ENCODE assay signal across 8 cellular contexts in the genomic region with DNA sequence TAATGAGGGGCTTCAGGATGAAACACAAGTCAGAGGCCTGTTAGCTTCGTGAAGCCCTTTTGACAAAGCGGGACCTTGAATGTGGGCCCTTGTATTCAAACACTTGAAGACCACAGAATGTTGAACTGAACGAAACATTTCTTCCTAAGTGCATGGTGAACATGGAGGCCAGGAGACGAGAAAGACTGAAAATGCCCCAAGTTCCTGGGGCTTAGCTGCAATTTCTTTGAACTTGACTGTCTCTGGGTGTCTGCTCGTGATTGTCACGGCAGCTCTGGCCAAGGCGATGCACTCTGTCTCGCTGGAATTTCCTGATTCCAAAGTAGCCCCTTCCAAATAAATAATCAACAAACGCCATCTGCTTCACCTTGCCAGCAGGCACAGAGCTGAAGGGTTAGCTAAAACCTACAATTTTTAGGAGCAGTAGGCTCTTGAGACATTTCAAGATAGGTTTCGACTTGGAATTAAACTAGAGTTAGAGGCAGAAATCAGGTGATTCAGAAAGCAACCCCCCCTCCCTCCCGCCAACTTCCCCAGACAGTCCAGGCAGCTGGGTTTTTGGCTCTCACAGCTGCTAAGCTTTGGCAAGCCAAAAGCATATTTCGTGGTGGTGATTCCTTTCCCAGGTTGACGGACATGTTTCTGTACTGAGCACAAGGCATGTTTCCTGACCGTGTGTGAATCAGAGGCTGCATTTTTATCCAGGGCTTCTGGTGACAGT. TPM values are rescaled to one million over a fixed set of nuclear protein-coding genes. Genes with fewer than 3 reads are reported as not detected.
DNase-seq lines count a peak whose midpoint lies in the region; ATAC-seq, FAIRE-seq and TF ChIP-seq lines count a peak whose summit lies in the region.

No MANE protein-coding gene starts in this region.

- TF ChIP-seq CTCF in body of pancreas (IDR thresholded peaks at IDR 0.05) = no peak

- intact Hi-C loops in body of pancreas (cut with DNase I) = no loop called here

- ATAC-seq in body of pancreas = peak; percentile 7
- ATAC-seq in left lobe of liver = peak; percentile 17
- no peak for ATAC-seq in GM18909 (IDR thresholded peaks at IDR 0.05; ENCODE audit: poor library complexity, unreplicated experiment)

- H3K27me3 ChIP-seq in body of pancreas (no peaks in the 10 kb centered on the region), small intestine (ENCODE audit: control insufficient read depth in 2 of 2, insufficient read depth in 2 of 2, low read length in 2 of 2) (no peaks in the 10 kb centered on the region)

- no peak for TF ChIP-seq POLR2A in body of pancreas (IDR thresholded peaks at IDR 0.05)

- no peak for FAIRE-seq in small intestine (lab: Jason Lieb, UNC)

- H3K9me3 ChIP-seq in body of pancreas (no peaks in the 10 kb centered on the region), small intestine (ENCODE audit: control insufficient read depth, low read depth) (no peaks in the 10 kb centered on the region)

- H3K27ac ChIP-seq in body of pancreas (peak overlapping the region; percentile 89 to 99 (median 94)), substantia nigra (ENCODE audit: low read depth, low read length, poor library complexity, severe bottlenecking) (peak overlapping the region; percentile 90), small intestine (ENCODE audit: low read depth in 1 of 2, low read length in 1 of 2) (peak overlapping the region in 1 of 2 donors; percentile 98)

- H3K4me3 ChIP-seq in body of pancreas (no peak overlapping the region), small intestine (ENCODE audit: low read depth in 1 of 2, low read length in 2 of 2) (no peak overlapping the region)

- H3K36me3 ChIP-seq in body of pancreas (replicated peaks in 1 of 2; ENCODE audit: insufficient read depth in 1 of 2, low read depth in 2 of 2) (no peaks in the 10 kb centered on the region), small intestine (ENCODE audit: control insufficient read depth in 2 of 2, insufficient read depth in 2 of 2, low read length in 2 of 2) (no peaks in the 10 kb centered on the region)

- DNase-seq in EH (ENCODE audit: low read depth) (peak; percentile 94), NCI-H2196 (lab: John Stamatoyannopoulos, UW; ENCODE audit: unreplicated experiment) (peak; percentile 70), body of pancreas (peak; percentile 69 to 86 (median 79)), left lobe of liver (ENCODE audit: low spot score) (no peak), substantia nigra (lab: John Stamatoyannopoulos, UW) (peak in 20 of 49 donors; percentile 26 to 71 (median 45)), HPDE6-E6E7 (ENCODE audit: extremely low spot score) (no peak), small intestine (no peak)

- WGBS in body of pancreas, 2 donors = 17 to 21% methylated on average over 14 of the region's 14 CpGs
- 45 to 54% (median 50%) methylated on average over 14 of the region's 14 CpGs for WGBS in small intestine, 3 donors

- H3K4me1 ChIP-seq in body of pancreas (peaks cover 94% of the 10 kb centered on the region), small intestine (ENCODE audit: control insufficient read depth in 2 of 2, insufficient read depth in 1 of 2, low read depth in 1 of 2, low read length in 1 of 2) (peaks cover 16 to 44% of the 10 kb centered on the region in 2 donors)

RNA-seq across cellular contexts. Expression of a gene that starts 13.5 kb away (rescaled TPM):
- total RNA-seq in body of pancreas (10 to 100 TPM; 26.7 to 52.1 TPM), left lobe of liver (18.1 TPM)
- 10 to 100 TPM in 1 of 3 donors, 1 to 10 TPM in 2; 2.0 to 14.3 (median 3.2) TPM for polyA plus RNA-seq in small intestine

RNA-seq across cellular contexts. Expression of a gene that starts 56.1 kb away (rescaled TPM):
- total RNA-seq in body of pancreas (10 to 100 TPM; 13.7 to 17.1 TPM), left lobe of liver (11.8 TPM)
- polyA plus RNA-seq in small intestine = 1 to 10 TPM; 7.6 to 9.2 (median 8.5) TPM

Comparison
In these comparisons a context has a peak if more than half of its experiments do, and no peak if none do; other contexts are left out.
1. DNase-seq: peak in EH (single experiment), NCI-H2196 (single experiment) and body of pancreas (4 of 4); none in left lobe of liver (single experiment), HPDE6-E6E7 (single experiment) and small intestine (single experiment).